18 cellular contexts compared by ENCODE assay signal in genomic region chr17:56676807-56677206, GRCh38.
DNase-seq lines count a peak whose midpoint lies in the region; ATAC-seq, FAIRE-seq and TF ChIP-seq lines count a peak whose summit lies in the region.
"Had no signal": no experiment of that assay in that cellular context is flagged by ENCODE, and none has a peak within 500 bp of the region (broad histone marks: within the 10 kb centered on the region; RNA-seq: fewer than 3 reads in every experiment).

No MANE protein-coding gene starts in this region.

- TF ChIP-seq POLR2A in gastrocnemius medialis (IDR thresholded peaks at IDR 0.05): no peak

- H3K9me3 ChIP-seq in gastrocnemius medialis: no peaks in the 10 kb centered on the region
- H3K9me3 ChIP-seq: right atrium auricular region, thyroid gland had no signal

- ATAC-seq in gastrocnemius medialis: peak; percentile 72 to 86

- H3K4me3 Mint-ChIP-seq in activated CD4-positive, alpha-beta memory T cell treated with anti-CD3 and anti-CD28 coated beads for 36 hours: no peak overlapping the region
- H3K4me3 Mint-ChIP-seq in activated CD4-positive, alpha-beta memory T cell treated with anti-CD3 and anti-CD28 coated beads, Interleukin-2, amount 10 ng/mL, durations not matched to agents 7 days and 5 days: no peak overlapping the region

- in situ Hi-C loops in gastrocnemius medialis (cut with MboI; ENCODE audit: low sequenced_read_pairs in 4 of 4): no loop called here

- no peaks in the 10 kb centered on the region for H3K36me3 ChIP-seq in bronchial epithelial cell (ENCODE audit: control insufficient read depth, insufficient read depth, low read length)
- H3K36me3 ChIP-seq in gastrocnemius medialis: no peaks in the 10 kb centered on the region
- H3K36me3 ChIP-seq: cardiac muscle cell, right atrium auricular region, thyroid gland had no signal

- CTCF ChIA-PET in activated CD4-positive, alpha-beta memory T cell treated with anti-CD3 and anti-CD28 coated beads for 36 hours (lab: Charles Lee): interaction anchor here (0.8 to 2.8 kb wide), 2 partner anchors 39 to 905 kb away, joined by 3 to 27 read pairs; no protein-coding TSS in a partner anchor
- CTCF ChIA-PET in activated CD4-positive, alpha-beta memory T cell treated with anti-CD3 and anti-CD28 coated beads, Interleukin-2, amount 10 ng/mL, durations not matched to agents 7 days and 5 days (lab: Charles Lee): interaction anchor here (2.7 to 2.9 kb wide), 2 partner anchors 39 to 104 kb away, joined by 11 to 19 read pairs; no protein-coding TSS in a partner anchor

- H3K27ac ChIP-seq in gastrocnemius medialis: no peak overlapping the region
- H3K27ac ChIP-seq: cardiac muscle cell, right atrium auricular region, thyroid gland had no signal

- POLR2A ChIA-PET in activated CD4-positive, alpha-beta memory T cell treated with anti-CD3 and anti-CD28 coated beads for 36 hours (lab: Charles Lee): no interaction called here
- POLR2A ChIA-PET in activated CD4-positive, alpha-beta memory T cell treated with anti-CD3 and anti-CD28 coated beads, Interleukin-2, amount 10 ng/mL, durations not matched to agents 7 days and 5 days (lab: Charles Lee): no interaction called here

- H3K4me3 ChIP-seq in bronchial epithelial cell (ENCODE audit: low read depth, low read length) (no peak overlapping the region), gastrocnemius medialis (no peak overlapping the region)
- H3K4me3 ChIP-seq: cardiac muscle cell, right atrium auricular region, thyroid gland had no signal

- intact Hi-C loops in activated CD4-positive, alpha-beta memory T cell treated with anti-CD3 and anti-CD28 coated beads for 36 hours (cut with micrococcal nuclease): no loop called here
- intact Hi-C loops in gastrocnemius medialis (cut with DNase I; ENCODE audit: low total_unique reads): loop anchor here (5.0 kb wide), 2 partner anchors 40 to 175 kb away; no protein-coding TSS in a partner anchor

- no peaks in the 10 kb centered on the region for H3K36me3 Mint-ChIP-seq in activated CD4-positive, alpha-beta memory T cell treated with anti-CD3 and anti-CD28 coated beads for 36 hours
- no peaks in the 10 kb centered on the region for H3K36me3 Mint-ChIP-seq in activated CD4-positive, alpha-beta memory T cell treated with anti-CD3 and anti-CD28 coated beads, Interleukin-2, amount 10 ng/mL, durations not matched to agents 7 days and 5 days (ENCODE audit: low read depth)
- H3K36me3 Mint-ChIP-seq: activated naive CD4-positive, alpha-beta T cell treated with anti-CD3 and anti-CD28 coated beads, Interleukin-2, amount 50 U/mL, for 72 hours had no signal

- H3K4me1 ChIP-seq in gastrocnemius medialis: peaks cover 4 to 10% of the 10 kb centered on the region in 2 donors

- H3K9me3 Mint-ChIP-seq in activated CD4-positive, alpha-beta memory T cell treated with anti-CD3 and anti-CD28 coated beads for 36 hours: no peaks in the 10 kb centered on the region
- no peaks in the 10 kb centered on the region for H3K9me3 Mint-ChIP-seq in activated CD4-positive, alpha-beta memory T cell treated with anti-CD3 and anti-CD28 coated beads, Interleukin-2, amount 10 ng/mL, durations not matched to agents 7 days and 5 days
- H3K9me3 Mint-ChIP-seq: activated naive CD4-positive, alpha-beta T cell treated with anti-CD3 and anti-CD28 coated beads, Interleukin-2, amount 50 U/mL, for 72 hours had no signal

- H3K4me1 Mint-ChIP-seq in activated CD4-positive, alpha-beta memory T cell treated with anti-CD3 and anti-CD28 coated beads for 36 hours (ENCODE audit: low read depth): peaks cover 19% of the 10 kb centered on the region
- H3K4me1 Mint-ChIP-seq in activated CD4-positive, alpha-beta memory T cell treated with anti-CD3 and anti-CD28 coated beads, Interleukin-2, amount 10 ng/mL, durations not matched to agents 7 days and 5 days: peaks cover 2% of the 10 kb centered on the region

- peaks cover 29% of the 10 kb centered on the region for H3K27me3 Mint-ChIP-seq in activated CD4-positive, alpha-beta memory T cell treated with anti-CD3 and anti-CD28 coated beads for 36 hours
- H3K27me3 Mint-ChIP-seq in activated CD4-positive, alpha-beta memory T cell treated with anti-CD3 and anti-CD28 coated beads, Interleukin-2, amount 10 ng/mL, durations not matched to agents 7 days and 5 days: peaks cover 34% of the 10 kb centered on the region

- no peak overlapping the region for H3K27ac Mint-ChIP-seq in activated CD4-positive, alpha-beta memory T cell treated with anti-CD3 and anti-CD28 coated beads for 36 hours
- no peak overlapping the region for H3K27ac Mint-ChIP-seq in activated CD4-positive, alpha-beta memory T cell treated with anti-CD3 and anti-CD28 coated beads, Interleukin-2, amount 10 ng/mL, durations not matched to agents 7 days and 5 days
- H3K27ac Mint-ChIP-seq: activated naive CD4-positive, alpha-beta T cell treated with anti-CD3 and anti-CD28 coated beads, Interleukin-2, amount 50 U/mL, for 72 hours had no signal

- no peak for FAIRE-seq in bronchial epithelial cell (lab: Jason Lieb, UNC)
- FAIRE-seq: frontal cortex had no signal

- H3K27me3 ChIP-seq in bronchial epithelial cell (ENCODE audit: control insufficient read depth, insufficient read depth, low read length): no peaks in the 10 kb centered on the region
- H3K27me3 ChIP-seq in gastrocnemius medialis: peaks cover 0 to 4% (median 0%) of the 10 kb centered on the region in 3 donors
- H3K27me3 ChIP-seq: right atrium auricular region, thyroid gland had no signal

- peak; percentile 13 for DNase-seq in activated CD4-positive, alpha-beta memory T cell treated with anti-CD3 and anti-CD28 coated beads for 36 hours
- DNase-seq in activated CD4-positive, alpha-beta memory T cell treated with anti-CD3 and anti-CD28 coated beads, Interleukin-2, amount 10 ng/mL, durations not matched to agents 7 days and 5 days: no peak
- DNase-seq in LHCN-M2 (ENCODE audit: low read depth) (peak; percentile 69), bronchial epithelial cell (ENCODE audit: low read depth) (no peak), gastrocnemius medialis (no peak), foreskin melanocyte (no peak), NCI-H187 treated with DMSO at 0.1 percent for 48 hours (lab: John Stamatoyannopoulos, UW) (no peak)
- DNase-seq in activated CD4-positive, alpha-beta T cell treated with anti-CD3 and anti-CD28 coated beads for 48 hours: no peak
- DNase-seq: effector CD8-positive, alpha-beta T cell; H7; NCI-H1417 treated with DMSO at 0.1 percent for 48 hours; NCI-H526; stimulated activated CD4-positive, alpha-beta T cell treated with anti-CD3 and anti-CD28 coated beads, Interleukin-1b, Interleukin-23, amount 100 ng/mL, for 48 hours; thyroid gland had no signal

- TF ChIP-seq CTCF in bronchial epithelial cell (IDR thresholded peaks at IDR 0.05; ENCODE audit: insufficient read depth, low read length, severe bottlenecking): peak; percentile 16
- TF ChIP-seq CTCF in gastrocnemius medialis (IDR thresholded peaks at IDR 0.05 in 4 of 5, conservative IDR thresholded peaks at IDR 0.05 in 1 of 5): peak in 3 of 5 experiments; percentile 10 to 43 (median 36)

Comparison
In these comparisons a context has a peak if more than half of its experiments do, and no peak if none do; other contexts are left out.
1. DNase-seq: peak in activated CD4-positive, alpha-beta memory T cell treated with anti-CD3 and anti-CD28 coated beads for 36 hours (single experiment) and LHCN-M2 (single experiment); none in activated CD4-positive, alpha-beta memory T cell treated with anti-CD3 and anti-CD28 coated beads, Interleukin-2, amount 10 ng/mL, durations not matched to agents 7 days and 5 days (single experiment), bronchial epithelial cell (single experiment), gastrocnemius medialis (0 of 2), foreskin melanocyte (single experiment), NCI-H187 treated with DMSO at 0.1 percent for 48 hours (single experiment) and activated CD4-positive, alpha-beta T cell treated with anti-CD3 and anti-CD28 coated beads for 48 hours (single experiment).